ENCODE assay signal across 7 cellular contexts in the genomic region with DNA sequence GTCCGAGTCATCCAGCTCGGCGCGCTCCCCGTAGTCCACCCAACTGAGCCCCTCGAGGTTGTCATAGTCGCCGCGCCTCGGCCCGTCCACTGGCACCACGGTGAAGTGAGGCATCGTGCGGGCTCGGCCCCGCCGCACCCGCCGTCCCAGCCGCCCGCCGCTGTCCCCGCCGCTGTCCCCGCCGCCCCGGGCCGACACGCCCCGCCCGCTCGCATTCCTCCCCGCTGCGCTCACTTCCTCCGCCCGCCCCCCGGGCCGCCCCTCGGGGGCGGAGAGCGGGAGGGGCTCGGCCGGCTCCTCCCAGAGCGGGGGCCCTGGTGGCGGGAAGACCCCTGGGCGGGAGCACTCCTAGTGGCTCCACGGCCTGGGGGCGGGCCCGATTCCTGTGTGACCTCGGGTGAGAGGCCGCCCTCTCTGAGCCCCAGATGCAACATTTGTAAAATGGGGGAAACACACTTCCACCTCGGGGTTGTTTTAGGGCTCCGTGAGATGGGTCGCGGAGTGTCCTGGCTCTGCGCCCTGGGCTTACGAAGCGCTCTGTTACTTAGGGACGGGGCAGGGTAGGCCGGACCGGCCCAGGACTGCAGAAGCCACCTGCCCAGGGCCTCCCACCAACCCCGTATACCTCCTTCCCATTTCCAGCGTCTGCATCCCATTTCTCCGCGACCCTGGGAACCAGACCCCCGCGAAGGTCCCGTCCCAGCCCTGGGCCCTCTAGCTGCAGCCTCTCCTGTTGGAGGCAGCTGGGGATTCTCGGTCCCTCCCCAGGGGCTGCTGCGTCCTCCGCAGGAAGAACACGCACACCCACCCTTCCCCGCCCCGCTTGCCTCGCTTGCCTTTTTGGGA. TPM values are rescaled to one million over a fixed set of nuclear protein-coding genes. Genes with fewer than 3 reads are reported as not detected.
DNase-seq lines count a peak whose midpoint lies in the region; ATAC-seq and TF ChIP-seq lines count a peak whose summit lies in the region.

TSS of gene SLC12A4 (minus strand) at position 198 of the 846 bp plus-strand sequence. CDS start at position 114, 84 bp downstream.

- DNase-seq in NCI-H2227 (lab: John Stamatoyannopoulos, UW; ENCODE audit: unreplicated experiment) (peak; percentile 82), dermis blood vessel endothelial cell (peak; percentile 83)
- peak; percentile 67 to 69 for DNase-seq in activated CD4-positive, alpha-beta T cell treated with anti-CD3 and anti-CD28 coated beads, Interleukin-2, amount 50 U/mL, for 4 hours
- peak; percentile 86 for DNase-seq in stimulated activated CD4-positive, alpha-beta T cell treated with anti-CD3 and anti-CD28 coated beads, Interleukin-4, amount 100 ng/mL, for 24 hours

- H3K36me3 ChIP-seq in liver (ENCODE audit: control insufficient read depth in 4 of 4, insufficient read depth in 3 of 4, low read depth in 1 of 4, low read length in 3 of 4): no peaks in the 10 kb centered on the region

- peak within 1 kb of the TSS; percentile 80 to 91 for H3K27ac ChIP-seq in liver (ENCODE audit: low read depth in 1 of 2, low read length in 2 of 2)

- peak within 1 kb of the TSS; percentile 66 to 82 (median 80) for H3K4me3 ChIP-seq in liver (ENCODE audit: low read depth in 1 of 3, low read length in 3 of 3)

- H3K27me3 ChIP-seq in liver (ENCODE audit: control insufficient read depth in 4 of 4, insufficient read depth in 4 of 4, low read length in 3 of 4): no peaks in the 10 kb centered on the region

- no peak for TF ChIP-seq RAD21 in liver (IDR thresholded peaks at IDR 0.05)

- peaks cover 3 to 26% (median 18%) of the 10 kb centered on the region in 4 donors for H3K4me1 ChIP-seq in liver (ENCODE audit: control insufficient read depth in 4 of 4, insufficient read depth in 4 of 4, low read length in 3 of 4)

- ATAC-seq in GM18511 (IDR thresholded peaks at IDR 0.05; ENCODE audit: unreplicated experiment) (peak; percentile 83), HG02852 (IDR thresholded peaks at IDR 0.05; ENCODE audit: unreplicated experiment) (peak; percentile 68)

- TF ChIP-seq CTCF in liver (IDR thresholded peaks at IDR 0.05; ENCODE audit: low read depth, low read length, missing input control): no peak

- no peaks in the 10 kb centered on the region for H3K9me3 ChIP-seq in liver (ENCODE audit: control insufficient read depth in 4 of 4, low read length in 3 of 4)

- WGBS in liver: 2% methylated on average over 75 of the region's 75 CpGs

- H3K9ac ChIP-seq in liver (ENCODE audit: low read depth in 1 of 2, low read length in 2 of 2): peak within 1 kb of the TSS; percentile 60 to 88

TF ChIP-seq in liver, 16 proteins besides CTCF, POLR2A, EP300 and RAD21:
- no peak for TF ChIP-seq RXRA (IDR thresholded peaks at IDR 0.05)
- TF ChIP-seq JUND (IDR thresholded peaks at IDR 0.05): no peak
- TF ChIP-seq GABPA (IDR thresholded peaks at IDR 0.05 in 1 of 2, conservative IDR thresholded peaks at IDR 0.05 in 1 of 2): peak in 1 of 2 donors; percentile 35

RNA-seq across cellular contexts. Expression of gene SLC12A4, which starts in this region (rescaled TPM):
- total RNA-seq in dermis blood vessel endothelial cell (68.9 and 94.1 TPM in 2 replicates), liver (10 to 100 TPM; 20.0 to 37.3 TPM)
- polyA plus RNA-seq in liver: 10 to 100 TPM in 1 of 2 donors, 1 to 10 TPM in 1; 8.0 to 14.1 TPM

Comparison
In these comparisons a context has a peak if more than half of its experiments do, and no peak if none do; other contexts are left out.
1. Peak in every context shown above with its lines: DNase-seq, ATAC-seq, H3K4me3 ChIP-seq and H3K27ac ChIP-seq.